In the genomic region with DNA sequence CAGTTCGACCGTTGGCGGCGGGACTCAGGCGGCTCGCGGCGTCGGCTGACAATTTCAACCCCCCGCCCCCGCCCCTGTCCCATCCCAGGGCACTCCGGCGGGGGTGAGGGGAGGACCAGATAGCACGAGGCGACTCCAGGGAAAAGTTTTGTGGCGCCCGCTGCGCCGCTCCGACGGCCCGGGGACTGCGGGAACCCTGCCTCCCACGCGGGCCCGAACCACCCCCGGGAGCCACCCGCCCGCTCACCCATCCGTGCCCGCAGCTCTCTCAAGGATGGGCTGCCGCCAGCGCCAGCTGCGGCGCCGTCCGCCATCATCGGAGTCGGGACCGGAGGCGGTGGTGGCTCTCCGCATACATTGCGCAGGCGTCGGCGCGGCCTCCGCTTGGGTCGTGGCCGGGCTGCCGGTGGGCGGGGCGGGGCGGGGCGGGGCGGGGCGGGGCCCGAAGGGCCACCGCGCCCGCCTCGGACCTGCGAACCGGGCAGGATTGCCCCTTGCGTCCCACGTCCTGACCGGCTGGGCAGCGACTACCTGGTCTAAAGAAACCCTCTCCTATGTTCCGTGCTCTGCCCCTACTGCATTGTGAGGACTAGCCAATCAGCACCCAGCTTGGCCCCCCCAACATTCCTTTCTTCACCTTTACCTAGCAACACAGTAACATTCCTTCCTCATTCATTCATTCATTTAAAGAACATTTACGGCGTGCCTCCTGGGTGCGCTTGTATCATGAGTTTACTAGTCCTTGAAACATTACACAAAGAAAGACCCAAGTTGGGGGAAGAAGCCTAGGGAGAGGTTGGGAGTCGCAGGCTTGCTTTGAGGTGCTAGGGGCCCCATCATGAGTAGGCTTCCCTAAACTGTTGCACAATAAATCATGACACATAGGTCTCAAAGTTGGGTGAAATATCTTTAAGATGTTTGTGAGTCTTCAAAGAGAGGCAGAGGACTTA, we compare ENCODE assay signal across 7 cellular contexts. TPM values are rescaled to one million over a fixed set of nuclear protein-coding genes. Genes with fewer than 3 reads are reported as not detected.
DNase-seq lines count a peak whose midpoint lies in the region; ATAC-seq and TF ChIP-seq lines count a peak whose summit lies in the region.

A gene with protein sequence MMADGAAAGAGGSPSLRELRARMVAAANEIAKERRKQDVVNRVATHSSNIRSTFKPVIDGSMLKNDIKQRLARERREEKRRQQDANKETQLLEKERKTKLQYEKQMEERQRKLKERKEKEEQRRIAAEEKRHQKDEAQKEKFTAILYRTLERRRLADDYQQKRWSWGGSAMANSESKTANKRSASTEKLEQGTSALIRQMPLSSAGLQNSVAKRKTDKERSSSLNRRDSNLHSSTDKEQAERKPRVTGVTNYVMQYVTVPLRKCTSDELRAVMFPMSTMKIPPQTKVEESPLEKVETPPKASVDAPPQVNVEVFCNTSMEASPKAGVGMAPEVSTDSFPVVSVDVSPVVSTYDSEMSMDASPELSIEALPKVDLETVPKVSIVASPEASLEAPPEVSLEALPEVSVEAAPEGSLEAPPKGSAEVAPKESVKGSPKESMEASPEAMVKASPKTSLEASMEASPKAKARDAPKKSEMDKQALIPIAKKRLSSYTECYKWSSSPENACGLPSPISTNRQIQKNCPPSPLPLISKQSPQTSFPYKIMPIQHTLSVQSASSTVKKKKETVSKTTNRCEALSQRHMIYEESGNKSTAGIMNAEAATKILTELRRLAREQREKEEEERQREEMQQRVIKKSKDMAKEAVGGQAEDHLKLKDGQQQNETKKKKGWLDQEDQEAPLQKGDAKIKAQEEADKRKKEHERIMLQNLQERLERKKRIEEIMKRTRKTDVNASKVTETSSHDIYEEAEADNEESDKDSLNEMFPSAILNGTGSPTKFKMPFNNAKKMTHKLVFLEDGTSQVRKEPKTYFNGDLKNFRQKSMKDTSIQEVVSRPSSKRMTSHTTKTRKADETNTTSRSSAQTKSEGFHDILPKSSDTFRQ (minus strand): TSS at position 359 of the 950 bp plus-strand sequence. CDS start 42 bp downstream, at position 317.

- H3K27me3 Mint-ChIP-seq in activated CD4-positive, alpha-beta T cell treated with anti-CD3 and anti-CD28 coated beads, Interleukin-2, amount 10 ng/mL, durations not matched to agents 24 days and 14 days, result no peaks in the 10 kb centered on the region

- peak within 1 kb of the TSS; percentile 92 for H3K27ac Mint-ChIP-seq in activated CD4-positive, alpha-beta T cell treated with anti-CD3 and anti-CD28 coated beads, Interleukin-2, amount 10 ng/mL, durations not matched to agents 24 days and 14 days

- H3K4me1 ChIP-seq in lower lobe of right lung, result no peaks in the 10 kb centered on the region

- peak within 1 kb of the TSS; percentile 29 to 74 (median 61) for H3K4me3 ChIP-seq in dorsolateral prefrontal cortex
- H3K4me3 ChIP-seq in lower lobe of right lung, result peak within 1 kb of the TSS; percentile 68

- H3K36me3 ChIP-seq in lower lobe of right lung, result no peaks in the 10 kb centered on the region

- no peaks in the 10 kb centered on the region for H3K9me3 ChIP-seq in lower lobe of right lung

- TF ChIP-seq CTCF in dorsolateral prefrontal cortex (IDR thresholded peaks at IDR 0.05 in 54 of 56, conservative IDR thresholded peaks at IDR 0.05 in 2 of 56; ENCODE audit: low read depth in 1 of 56, partially characterized antibody in 56 of 56) (no peak), lower lobe of right lung (IDR thresholded peaks at IDR 0.05) (no peak)

- ATAC-seq in GM18517 (IDR thresholded peaks at IDR 0.05; ENCODE audit: unreplicated experiment), result peak; percentile 76
- ATAC-seq in HG02798 (IDR thresholded peaks at IDR 0.05; ENCODE audit: poor library complexity, unreplicated experiment), result peak; percentile 93
- peak; percentile 97 for ATAC-seq in lower lobe of right lung

- peaks cover 4% of the 10 kb centered on the region for H3K36me3 Mint-ChIP-seq in activated CD4-positive, alpha-beta T cell treated with anti-CD3 and anti-CD28 coated beads, Interleukin-2, amount 10 ng/mL, durations not matched to agents 24 days and 14 days (ENCODE audit: low read depth)

- H3K27me3 ChIP-seq in dorsolateral prefrontal cortex (peaks cover 0 to 49% (median 7%) of the 10 kb centered on the region in 45 donors), lower lobe of right lung (ENCODE audit: low read depth) (no peaks in the 10 kb centered on the region)

- intact Hi-C loops in activated CD4-positive, alpha-beta T cell treated with anti-CD3 and anti-CD28 coated beads, Interleukin-2, amount 10 ng/mL, durations not matched to agents 24 days and 14 days (cut with micrococcal nuclease), result loop anchor here (1.0 to 10.0 kb wide), 3 partner anchors 8 to 443 kb away; a partner anchor contains a TSS
- intact Hi-C loops in dorsolateral prefrontal cortex (cut with DNase I), result no loop called here
- intact Hi-C loops in lower lobe of right lung (cut with DNase I), result no loop called here

- peaks cover 15% of the 10 kb centered on the region for H3K4me1 Mint-ChIP-seq in activated CD4-positive, alpha-beta T cell treated with anti-CD3 and anti-CD28 coated beads, Interleukin-2, amount 10 ng/mL, durations not matched to agents 24 days and 14 days

- peak within 1 kb of the TSS; percentile 92 for H3K4me3 Mint-ChIP-seq in activated CD4-positive, alpha-beta T cell treated with anti-CD3 and anti-CD28 coated beads, Interleukin-2, amount 10 ng/mL, durations not matched to agents 24 days and 14 days

- DNase-seq in NCI-H2171 treated with DMSO at 0.1 percent for 48 hours (lab: John Stamatoyannopoulos, UW) (peak; percentile 37), dorsolateral prefrontal cortex (peak in 5 of 10 donors; percentile 33 to 64 (median 41)), lower lobe of right lung (peak; percentile 80)
- peak; percentile 90 for DNase-seq in activated CD4-positive, alpha-beta T cell treated with anti-CD3 and anti-CD28 coated beads, Interleukin-2, amount 10 ng/mL, durations not matched to agents 24 days and 14 days
- DNase-seq in stimulated activated CD4-positive, alpha-beta T cell treated with anti-CD3 and anti-CD28 coated beads, TNF-alpha, amount 100 ng/mL, for 4 hours (ENCODE audit: low read depth in 3 of 3), result peak; percentile 43 to 46 (median 45)

- H3K27ac ChIP-seq in dorsolateral prefrontal cortex (peak within 1 kb of the TSS in 4 of 59 donors; percentile 16 to 70 (median 51)), lower lobe of right lung (peak within 1 kb of the TSS; percentile 78)

- H3K9me3 Mint-ChIP-seq in activated CD4-positive, alpha-beta T cell treated with anti-CD3 and anti-CD28 coated beads, Interleukin-2, amount 10 ng/mL, durations not matched to agents 24 days and 14 days, result no peaks in the 10 kb centered on the region

RNA-seq across cellular contexts. Expression of the gene that starts here (rescaled TPM):
- 24.5 and 26.7 TPM in 2 replicates for total RNA-seq in activated CD4-positive, alpha-beta T cell treated with anti-CD3 and anti-CD28 coated beads, Interleukin-2, amount 10 ng/mL, durations not matched to agents 24 days and 14 days
- 1 to 10 TPM; 1.1 to 6.5 (median 2.6) TPM for total RNA-seq in dorsolateral prefrontal cortex
- total RNA-seq in lower lobe of right lung, result 8.2 TPM
